20 cellular contexts compared by ENCODE assay signal in the genomic region with DNA sequence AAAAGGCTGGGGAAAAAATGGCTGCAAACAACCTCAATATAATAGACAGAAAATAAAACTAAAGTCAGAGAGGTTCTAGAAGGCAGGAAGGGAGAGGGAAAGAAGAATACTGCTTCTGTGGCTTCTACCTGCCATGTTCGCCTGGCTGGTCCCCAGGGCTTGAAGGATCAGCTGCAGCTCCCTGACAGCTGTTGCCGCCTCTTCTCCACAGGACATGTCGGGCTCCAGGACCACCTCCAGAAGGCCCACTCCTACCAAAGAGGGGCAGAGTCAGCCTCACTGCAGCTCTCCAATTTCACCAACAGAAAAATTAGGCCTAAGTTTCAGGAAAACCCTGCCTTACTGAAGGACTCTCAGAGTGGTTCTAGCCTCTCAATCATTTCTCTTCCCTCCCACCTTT.
"Had no signal": no experiment of that assay in that cellular context is flagged by ENCODE, and none has a peak within 500 bp of the region (broad histone marks: within the 10 kb centered on the region; RNA-seq: fewer than 3 reads in every experiment).

No MANE protein-coding gene starts in this region.

- H3K27me3 ChIP-seq: body of pancreas, cardiac muscle cell, gastroesophageal sphincter, heart right ventricle, spleen, tibial artery had no signal

- DNase-seq: activated CD4-positive, alpha-beta T cell treated with anti-CD3 and anti-CD28 coated beads for 36 hours; activated CD4-positive, alpha-beta T cell treated with anti-CD3 and anti-CD28 coated beads, Interleukin-2, amount 50 U/mL, for 4 hours; activated CD8-positive, alpha-beta memory T cell treated with anti-CD3 and anti-CD28 coated beads for 24 hours; activated effector memory CD4-positive, alpha-beta T cell treated with anti-CD3 and anti-CD28 coated beads, Interleukin-2, amount 50 U/mL, for 16 hours; activated naive CD4-positive, alpha-beta T cell treated with anti-CD3 and anti-CD28 coated beads, Interleukin-2, amount 10 ng/mL, durations not matched to agents 7 days and 5 days; activated T-cell treated with anti-CD3 and anti-CD28 coated beads, Interleukin-2, amount 50 U/mL, for 48 hours; body of pancreas; heart right ventricle; islet precursor cell; left colon; naive thymus-derived CD8-positive, alpha-beta T cell; spleen; stimulated activated CD4-positive, alpha-beta T cell treated with anti-CD3 and anti-CD28 coated beads, Interleukin-4, amount 100 ng/mL, for 1 hour; stimulated activated naive CD4-positive, alpha-beta T cell; T1000; tibial artery had no signal

- H3K9me3 ChIP-seq: body of pancreas, gastroesophageal sphincter, heart right ventricle, spleen, tibial artery had no signal

- H3K4me3 ChIP-seq: body of pancreas, cardiac muscle cell, gastroesophageal sphincter, heart right ventricle, lung, spleen, tibial artery had no signal

- ATAC-seq: activated CD4-positive, alpha-beta T cell treated with anti-CD3 and anti-CD28 coated beads for 36 hours; body of pancreas; gastroesophageal sphincter; heart right ventricle; left colon; naive thymus-derived CD8-positive, alpha-beta T cell; WTC11 had no signal

- H3K27ac ChIP-seq: body of pancreas, cardiac muscle cell, gastroesophageal sphincter, heart right ventricle, spleen, tibial artery had no signal

- H3K4me1 ChIP-seq: body of pancreas, gastroesophageal sphincter, spleen, tibial artery had no signal

- H3K36me3 ChIP-seq: cardiac muscle cell had no signal
